Comparison of ENCODE assay signal across 9 cellular contexts in the genomic region with DNA sequence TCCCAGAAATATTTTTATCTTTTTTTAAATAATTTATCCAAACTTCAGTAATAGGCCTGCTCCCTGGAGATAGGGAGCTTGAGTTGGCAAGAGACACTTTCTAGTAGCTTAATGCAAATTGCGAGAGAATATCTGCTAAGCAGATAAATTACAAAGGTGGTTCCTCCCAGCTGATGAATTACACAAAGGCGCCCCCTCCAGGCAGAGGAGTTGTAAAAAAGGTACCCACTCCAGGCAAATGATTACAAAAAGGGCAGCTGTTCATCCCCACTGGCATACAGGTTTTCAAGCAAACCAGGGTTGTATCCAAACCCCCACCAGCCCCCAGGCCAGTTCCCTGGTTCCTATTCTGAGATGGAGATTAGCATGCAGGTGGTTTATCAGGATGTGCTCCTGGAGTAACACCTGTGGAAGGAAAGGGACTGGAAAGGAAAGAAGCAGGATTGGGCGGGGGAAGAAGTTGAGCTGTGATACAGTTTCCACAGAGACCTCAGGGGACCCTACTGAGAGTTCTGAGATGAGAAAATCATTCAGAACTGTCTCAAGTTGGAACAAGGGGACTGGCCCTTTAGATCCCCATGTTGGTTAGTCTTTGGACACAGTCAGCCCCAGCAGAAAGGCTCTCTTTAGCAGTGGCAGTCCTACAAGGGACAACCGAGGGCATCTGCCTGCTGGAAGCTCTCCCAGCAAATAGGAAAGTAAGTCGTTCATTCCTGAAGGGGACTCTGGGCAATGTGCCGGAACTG. TPM values are rescaled to one million over a fixed set of nuclear protein-coding genes. Genes with fewer than 3 reads are reported as not detected.
DNase-seq lines count a peak whose midpoint lies in the region; ATAC-seq, FAIRE-seq and TF ChIP-seq lines count a peak whose summit lies in the region.
"Had no signal": no experiment of that assay in that cellular context is flagged by ENCODE, and none has a peak within 500 bp of the region (broad histone marks: within the 10 kb centered on the region; RNA-seq: fewer than 3 reads in every experiment).

No MANE protein-coding gene starts in this region.

- peak; percentile 36 for TF ChIP-seq CTCF in bronchial epithelial cell (IDR thresholded peaks at IDR 0.05; ENCODE audit: insufficient read depth, low read length, severe bottlenecking)

- no peaks in the 10 kb centered on the region for H3K36me3 ChIP-seq in bronchial epithelial cell (ENCODE audit: control insufficient read depth, insufficient read depth, low read length)
- H3K36me3 ChIP-seq: heart left ventricle had no signal

- peaks cover 5% of the 10 kb centered on the region for H3K27me3 Mint-ChIP-seq in activated CD4-positive, alpha-beta T cell treated with anti-CD3 and anti-CD28 coated beads for 36 hours

- ATAC-seq in activated CD4-positive, alpha-beta T cell treated with anti-CD3 and anti-CD28 coated beads for 36 hours, result no peak
- ATAC-seq in HG02759 (IDR thresholded peaks at IDR 0.05; ENCODE audit: unreplicated experiment) (no peak), GM21576 (IDR thresholded peaks at IDR 0.05; ENCODE audit: unreplicated experiment) (no peak)
- ATAC-seq: heart left ventricle had no signal

- CTCF ChIA-PET in activated CD4-positive, alpha-beta T cell treated with anti-CD3 and anti-CD28 coated beads for 36 hours (lab: Charles Lee), result interaction anchor here (0.5 to 4.2 kb wide), 15 partner anchors 9 to 1102 kb away, joined by 3 to 27 read pairs (median 3); no protein-coding TSS in a partner anchor

- H3K27me3 ChIP-seq in bronchial epithelial cell (ENCODE audit: control insufficient read depth, insufficient read depth, low read length), result peaks cover 1% of the 10 kb centered on the region

- H3K36me3 Mint-ChIP-seq in activated CD4-positive, alpha-beta T cell treated with anti-CD3 and anti-CD28 coated beads for 36 hours (ENCODE audit: low read depth), result no peaks in the 10 kb centered on the region

- DNase-seq in activated CD4-positive, alpha-beta T cell treated with anti-CD3 and anti-CD28 coated beads for 36 hours, result peak; percentile 69
- DNase-seq in activated CD4-positive, alpha-beta T cell treated with anti-CD3 and anti-CD28 coated beads for 4 hours, result no peak
- DNase-seq in NAMALWA (ENCODE audit: low spot score), result peak; percentile 49
- DNase-seq in bronchial epithelial cell (ENCODE audit: low read depth), result peak; percentile 12
- peak; percentile 16 to 41 for DNase-seq in stimulated activated CD4-positive, alpha-beta T cell treated with anti-CD3 and anti-CD28 coated beads, Interleukin-4, amount 100 ng/mL, for 48 hours (ENCODE audit: low read depth in 2 of 2)
- no peak for DNase-seq in A172 (ENCODE audit: low spot score)
- DNase-seq: heart left ventricle had no signal

- no peak for FAIRE-seq in bronchial epithelial cell (lab: Jason Lieb, UNC)

- H3K4me3 ChIP-seq in bronchial epithelial cell (ENCODE audit: low read depth, low read length), result no peak overlapping the region
- H3K4me3 ChIP-seq: heart left ventricle had no signal

- POLR2A ChIA-PET in activated CD4-positive, alpha-beta T cell treated with anti-CD3 and anti-CD28 coated beads for 36 hours (lab: Charles Lee), result interaction anchor here (0.6 kb wide), 1 partner anchor 702 kb away, joined by 3 read pairs; no protein-coding TSS in a partner anchor

- no peaks in the 10 kb centered on the region for H3K4me1 Mint-ChIP-seq in activated CD4-positive, alpha-beta T cell treated with anti-CD3 and anti-CD28 coated beads for 36 hours

- H3K9me3 Mint-ChIP-seq in activated CD4-positive, alpha-beta T cell treated with anti-CD3 and anti-CD28 coated beads for 36 hours (ENCODE audit: low read depth), result no peaks in the 10 kb centered on the region

- no peak overlapping the region for H3K27ac Mint-ChIP-seq in activated CD4-positive, alpha-beta T cell treated with anti-CD3 and anti-CD28 coated beads for 36 hours

- H3K4me3 Mint-ChIP-seq in activated CD4-positive, alpha-beta T cell treated with anti-CD3 and anti-CD28 coated beads for 36 hours, result no peak overlapping the region

- intact Hi-C loops in activated CD4-positive, alpha-beta T cell treated with anti-CD3 and anti-CD28 coated beads for 36 hours (cut with DNase I, micrococcal nuclease), result loop anchor here (1.0 kb wide), 1 partner anchor 54 kb away; no protein-coding TSS in a partner anchor

RNA-seq across cellular contexts. Expression of a gene that starts 25.5 kb away (rescaled TPM):
- total RNA-seq in activated CD4-positive, alpha-beta T cell treated with anti-CD3 and anti-CD28 coated beads for 36 hours, result not detected
- total RNA-seq in bronchial epithelial cell, result not detected in 2 replicates
- 1.4 and 2.5 TPM in 2 replicates for total RNA-seq in A172 (2014; rRNA removed; shearing (Covaris generic))

Comparison
In these comparisons a context has a peak if more than half of its experiments do, and no peak if none do; other contexts are left out.
1. DNase-seq: peak in activated CD4-positive, alpha-beta T cell treated with anti-CD3 and anti-CD28 coated beads for 36 hours (single experiment), NAMALWA (single experiment), bronchial epithelial cell (single experiment) and stimulated activated CD4-positive, alpha-beta T cell treated with anti-CD3 and anti-CD28 coated beads, Interleukin-4, amount 100 ng/mL, for 48 hours (2 of 2); none in activated CD4-positive, alpha-beta T cell treated with anti-CD3 and anti-CD28 coated beads for 4 hours (0 of 2) and A172 (single experiment).